9 cellular contexts compared by ENCODE assay signal in the genomic region with DNA sequence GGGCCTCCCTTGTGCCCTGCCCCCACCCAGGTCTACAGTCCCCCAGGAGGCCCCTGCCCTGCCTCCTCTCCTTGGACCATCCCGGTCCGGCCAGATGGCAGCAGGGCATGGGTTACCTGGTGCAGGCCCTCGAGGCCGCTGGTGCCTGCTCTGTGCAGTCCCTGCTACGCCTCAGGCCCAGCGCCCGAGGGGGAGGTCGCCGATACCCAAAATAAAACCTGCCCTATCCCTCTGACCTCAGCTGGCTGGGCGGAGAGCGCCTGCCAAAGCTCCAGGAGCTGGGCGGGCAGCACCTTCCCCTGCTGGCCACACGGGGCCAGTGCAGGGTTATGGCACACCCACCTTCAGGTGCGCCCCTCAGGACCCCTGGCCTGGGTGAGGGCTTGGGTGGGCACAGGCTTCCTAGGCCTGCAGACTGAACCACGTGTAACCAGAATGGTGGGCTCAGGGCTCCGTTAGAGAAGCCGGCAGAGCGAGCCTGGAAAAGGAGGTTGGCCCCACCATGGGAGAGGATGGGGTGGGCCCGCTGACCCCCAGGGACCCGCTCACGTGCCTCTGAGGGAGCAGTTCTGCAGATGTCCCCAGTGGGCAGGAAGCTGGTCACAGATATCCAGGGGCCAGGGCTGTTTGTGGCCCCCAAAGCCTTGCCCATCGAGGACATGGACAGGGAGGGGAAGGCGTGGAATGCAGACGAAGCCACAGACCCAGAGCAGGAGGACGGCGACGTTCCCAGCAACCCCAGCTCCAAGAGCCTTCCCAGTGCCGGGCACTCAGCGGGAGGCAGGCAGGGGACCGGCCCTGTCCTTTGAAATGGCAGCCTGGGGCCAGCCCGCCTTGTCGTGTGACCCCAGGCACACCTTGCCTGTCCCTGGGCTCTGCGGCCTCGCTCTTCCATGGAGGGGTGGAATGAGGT. TPM values are rescaled to one million over a fixed set of nuclear protein-coding genes. Genes with fewer than 3 reads are reported as not detected.
A peak's percentile ranks its signal among the peaks of the same experiment; 100 is the strongest.
DNase-seq lines count a peak whose midpoint lies in the region; ATAC-seq and TF ChIP-seq lines count a peak whose summit lies in the region.
"Had no signal": no experiment of that assay in that cellular context is flagged by ENCODE, and none has a peak within 500 bp of the region (broad histone marks: within the 10 kb centered on the region; RNA-seq: fewer than 3 reads in every experiment).

No MANE protein-coding gene starts in this region.

- H3K4me3 ChIP-seq in Peyer's patch (no peak overlapping the region), skeletal muscle tissue (ENCODE audit: low read length in 3 of 3) (peak overlapping the region; percentile 57 to 82 (median 71))

- intact Hi-C loops in left cardiac atrium (cut with DNase I): loop anchor here (5.0 kb wide), 1 partner anchor 35 kb away; no protein-coding TSS in a partner anchor

- no peaks in the 10 kb centered on the region for H3K36me3 ChIP-seq in Peyer's patch
- H3K36me3 ChIP-seq in skeletal muscle tissue (ENCODE audit: control insufficient read depth in 3 of 3, insufficient read depth in 3 of 3, low read length in 3 of 3): peaks cover 0 to 5% (median 2%) of the 10 kb centered on the region in 3 donors

- peak; percentile 46 for TF ChIP-seq CTCF in GM10266 (IDR thresholded peaks at IDR 0.05; ENCODE audit: control insufficient read depth, insufficient read depth, low read depth, missing control alignments)
- TF ChIP-seq CTCF in Peyer's patch (IDR thresholded peaks at IDR 0.05): peak; percentile 40 to 51 (median 44)

- peak overlapping the region; percentile 67 to 97 (median 85) for H3K9ac ChIP-seq in skeletal muscle tissue (ENCODE audit: low read depth in 1 of 3, low read length in 3 of 3)

- ATAC-seq in left cardiac atrium (peak; percentile 7 to 18), GM21360 (IDR thresholded peaks at IDR 0.05; ENCODE audit: unreplicated experiment) (no peak), GM21447 (IDR thresholded peaks at IDR 0.05; ENCODE audit: unreplicated experiment) (no peak)

- H3K27ac ChIP-seq in Peyer's patch: peak overlapping the region in 1 of 4 donors; percentile 10
- H3K27ac ChIP-seq in skeletal muscle tissue (ENCODE audit: low read depth, low read length): peak overlapping the region; percentile 95

- H3K27me3 ChIP-seq in Peyer's patch: no peaks in the 10 kb centered on the region
- no peaks in the 10 kb centered on the region for H3K27me3 ChIP-seq in skeletal muscle tissue (ENCODE audit: control insufficient read depth in 3 of 3, insufficient read depth in 3 of 3, low read length in 3 of 3)

- no peak for TF ChIP-seq POLR2A in Peyer's patch (IDR thresholded peaks at IDR 0.05)

- H3K4me1 ChIP-seq in Peyer's patch: peaks cover 0 to 9% (median 0%) of the 10 kb centered on the region in 4 donors
- peaks cover 57 to 72% (median 66%) of the 10 kb centered on the region in 3 donors for H3K4me1 ChIP-seq in skeletal muscle tissue (ENCODE audit: control insufficient read depth in 3 of 3, insufficient read depth in 3 of 3, low read length in 3 of 3)

- DNase-seq in GM10266 (ENCODE audit: extremely low spot score): peak; percentile 35
- peak in 1 of 3 donors; percentile 49 for DNase-seq in Peyer's patch
- DNase-seq in left cardiac atrium: no peak
- no peak for DNase-seq in amygdala (lab: John Stamatoyannopoulos, UW)
- DNase-seq in putamen (ENCODE audit: low spot score): no peak
- DNase-seq: cortex of kidney had no signal

- H3K9me3 ChIP-seq in Peyer's patch: no peaks in the 10 kb centered on the region
- H3K9me3 ChIP-seq in skeletal muscle tissue (ENCODE audit: control insufficient read depth in 3 of 3, low read length in 3 of 3): no peaks in the 10 kb centered on the region

RNA-seq across cellular contexts. Expression of a gene that starts 1.7 kb away (rescaled TPM):
- total RNA-seq in Peyer's patch: 10 to 100 TPM in 1 of 4 donors, not detected in 3; 14.0 TPM
- total RNA-seq in left cardiac atrium: 10 to 100 TPM; 11.7 to 28.5 TPM
- 4,042 TPM for total RNA-seq in skeletal muscle tissue

RNA-seq across cellular contexts. Expression of a gene that starts 26.1 kb away (rescaled TPM):
- total RNA-seq in Peyer's patch (not detected), left cardiac atrium (under 1 TPM; 0.10 to 0.50 TPM), skeletal muscle tissue (1.0 TPM)

RNA-seq across cellular contexts. Expression of a gene that starts 29.4 kb away (rescaled TPM):
- total RNA-seq in Peyer's patch: 100 to 1,000 TPM in 1 of 4 donors, 10 to 100 TPM in 3; 93.3 to 116 (median 95.0) TPM
- 10 to 100 TPM; 42.8 to 77.1 TPM for total RNA-seq in left cardiac atrium
- 12.0 TPM for total RNA-seq in skeletal muscle tissue

Comparison
In these comparisons a context has a peak if more than half of its experiments do, and no peak if none do; other contexts are left out.
1. H3K4me3 ChIP-seq: peak in skeletal muscle tissue (3 of 3); none in Peyer's patch (0 of 4).
2. ATAC-seq: peak in left cardiac atrium (2 of 2); none in GM21360 (single experiment) and GM21447 (single experiment).
3. RNA of a gene that starts 1.7 kb away (total RNA-seq): 4,042 TPM in skeletal muscle tissue (single experiment); 11.7 to 28.5 TPM in left cardiac atrium and 14.0 TPM in Peyer's patch; every median in the first group is over 100 times any median in the second.